In genomic region chr14:105064001-105064400, GRCh38 we compare ENCODE assay signal across 13 cellular contexts. TPM values are rescaled to one million over a fixed set of nuclear protein-coding genes. Genes with fewer than 3 reads are reported as not detected.
DNase-seq lines count a peak whose midpoint lies in the region; ATAC-seq, FAIRE-seq and TF ChIP-seq lines count a peak whose summit lies in the region.
"Had no signal": no experiment of that assay in that cellular context is flagged by ENCODE, and none has a peak within 500 bp of the region (broad histone marks: within the 10 kb centered on the region; RNA-seq: fewer than 3 reads in every experiment).

No MANE protein-coding gene starts in this region.

- H3K36me3 Mint-ChIP-seq in CD8-positive, alpha-beta T cell: peaks cover 17% of the 10 kb centered on the region

- no peak for ATAC-seq in CD8-positive, alpha-beta T cell
- no peak for ATAC-seq in GM12878
- no peak for ATAC-seq in HG02884 (IDR thresholded peaks at IDR 0.05; ENCODE audit: unreplicated experiment)

- FAIRE-seq in GM12878 (lab: Jason Lieb, UNC): no peak
- FAIRE-seq: bronchial epithelial cell, RCC 7860 had no signal

- CTCF ChIA-PET in CD8-positive, alpha-beta T cell (lab: Charles Lee): interaction anchor here (12.4 to 13.0 kb wide), 2 partner anchors 18 to 24 kb away, joined by 118 to 213 read pairs; no protein-coding TSS in a partner anchor
- CTCF ChIA-PET in GM12878 (lab: Yijun Ruan, JAX): interaction anchor here (3.2 to 11.9 kb wide), 2 partner anchors 19 to 24 kb away, joined by 20 to 114 read pairs; no protein-coding TSS in a partner anchor

- TF ChIP-seq EP300 in GM12878 (IDR thresholded peaks at IDR 0.05; ENCODE audit: borderline replicate concordance in 1 of 2, control insufficient read depth in 1 of 2, low read depth in 2 of 2, low read length in 2 of 2): no peak

- H3K27me3 ChIP-seq in CD8-positive, alpha-beta T cell (ENCODE audit: insufficient read depth, low read length): no peaks in the 10 kb centered on the region
- H3K27me3 ChIP-seq in HL-60 (ENCODE audit: insufficient read depth, poor library complexity, severe bottlenecking) (no peaks in the 10 kb centered on the region), GM12878 (replicated peaks in 1 of 2; ENCODE audit: control insufficient read depth in 2 of 2, insufficient read depth in 2 of 2, low read length in 1 of 2) (no peaks in the 10 kb centered on the region), rectal smooth muscle tissue (ENCODE audit: control insufficient read depth, insufficient read depth, low read length) (peaks cover 2% of the 10 kb centered on the region)

- H3K79me2 ChIP-seq in GM12878 (ENCODE audit: control insufficient read depth, insufficient read depth, low read length): peaks cover 82% of the 10 kb centered on the region

- peaks cover 90% of the 10 kb centered on the region for H3K4me1 ChIP-seq in CD8-positive, alpha-beta T cell (ENCODE audit: insufficient read depth, low read length)
- H3K4me1 ChIP-seq in GM12878 (ENCODE audit: control insufficient read depth, insufficient read depth, low read length): peaks cover 63% of the 10 kb centered on the region
- no peaks in the 10 kb centered on the region for H3K4me1 ChIP-seq in rectal smooth muscle tissue (ENCODE audit: control insufficient read depth, insufficient read depth, low read length)

- no peaks in the 10 kb centered on the region for H3K9me3 Mint-ChIP-seq in CD8-positive, alpha-beta T cell

- peak overlapping the region; percentile 94 for H3K4me3 Mint-ChIP-seq in CD8-positive, alpha-beta T cell

- RAD21 ChIA-PET in GM12878 (lab: Charles Lee; ENCODE audit: unreplicated experiment): interaction anchor here (1.0 to 5.3 kb wide), 5 partner anchors 9 to 44 kb away, joined by 3 to 27 read pairs (median 9); partner anchors contain the start of gene CDCA4

- intact Hi-C loops in CD8-positive, alpha-beta T cell (cut with DNase I, micrococcal nuclease): loop anchor here in 1 of 2 experiments (10.0 kb wide), 1 partner anchor 421 kb away; the partner anchor contains the start of gene CRIP1
- intact Hi-C loops in GM12878 (cut with micrococcal nuclease; ENCODE audit: unreplicated experiment): loop anchor here (10.0 kb wide), 1 partner anchor 421 kb away; the partner anchor contains the start of gene CRIP1

- in situ Hi-C loops in GM12878 (cut with MboI): no loop called here

- H2AFZ ChIP-seq in GM12878 (ENCODE audit: control insufficient read depth, low read depth, low read length): no peak overlapping the region

- SMC1A ChIA-PET in GM12878 (lab: Charles Lee; ENCODE audit: uncharacterized antibody, unreplicated experiment): interaction anchor here (0.7 to 7.8 kb wide), 5 partner anchors 11 to 38 kb away, joined by 3 to 47 read pairs (median 11); no protein-coding TSS in a partner anchor

- no TSS peak for BruUV-seq in GM12878 (replicated peaks; lab: Mats Ljungman, UMichigan)

- no peak for DNase-seq in CD8-positive, alpha-beta T cell
- DNase-seq in HL-60 (ENCODE audit: low read depth in 1 of 2, low spot score in 1 of 2) (no peak), GM12878 (ENCODE audit: low read depth, low spot score) (no peak), hippocampal formation (lab: John Stamatoyannopoulos, UW) (no peak), DMS153 (lab: John Stamatoyannopoulos, UW) (no peak), islet precursor cell (no peak)
- DNase-seq: NCI-H446, T1000 had no signal

- no peaks in the 10 kb centered on the region for H3K36me3 ChIP-seq in CD8-positive, alpha-beta T cell (ENCODE audit: insufficient read depth, low read length)
- H3K36me3 ChIP-seq in GM12878 (ENCODE audit: control insufficient read depth in 2 of 2, insufficient read depth in 2 of 2, low read length in 1 of 2) (peaks cover 0 to 9% of the 10 kb centered on the region in 2 experiments; a peak in 3 of 4 replicates), rectal smooth muscle tissue (ENCODE audit: control insufficient read depth, insufficient read depth, low read length) (no peaks in the 10 kb centered on the region)

- H4K20me1 ChIP-seq in GM12878 (ENCODE audit: control insufficient read depth, insufficient read depth): peaks cover 8% of the 10 kb centered on the region

- H3K27ac ChIP-seq in CD8-positive, alpha-beta T cell (ENCODE audit: low read depth, low read length): peak overlapping the region; percentile 97
- H3K27ac ChIP-seq in HL-60 (replicated peaks): peak overlapping the region; percentile 95
- H3K27ac ChIP-seq in GM12878 (ENCODE audit: control insufficient read depth, insufficient read depth): peak overlapping the region; percentile 93
- no peak overlapping the region for H3K27ac ChIP-seq in rectal smooth muscle tissue (ENCODE audit: low read depth, low read length)

- no peak for TF ChIP-seq POLR2A in GM12878 (IDR thresholded peaks at IDR 0.05; ENCODE audit: low read depth, low read length)

- POLR2A ChIA-PET in CD8-positive, alpha-beta T cell (lab: Charles Lee): interaction anchor here (1.1 to 4.5 kb wide), 7 partner anchors 11 to 427 kb away, joined by 3 to 36 read pairs (median 5); partner anchors contain the start of genes PACS2 and TEDC1
- POLR2A ChIA-PET in GM12878 (lab: Charles Lee): interaction anchor here (0.6 to 3.1 kb wide), 6 partner anchors 9 to 43 kb away, joined by 3 to 16 read pairs (median 8); partner anchors contain the start of gene CDCA4

- peak overlapping the region; percentile 98 for H3K4me2 ChIP-seq in GM12878 (ENCODE audit: control insufficient read depth, insufficient read depth)

- no peaks in the 10 kb centered on the region for H3K27me3 Mint-ChIP-seq in CD8-positive, alpha-beta T cell (ENCODE audit: low read depth)

- no peak for TF ChIP-seq CTCF in CD8-positive, alpha-beta T cell (IDR thresholded peaks at IDR 0.05)
- TF ChIP-seq CTCF in HL-60 (IDR thresholded peaks at IDR 0.05; ENCODE audit: insufficient read depth, low read length) (no peak), GM12878 (IDR thresholded peaks at IDR 0.05 in 2 of 3, conservative IDR thresholded peaks at IDR 0.05 in 1 of 3; ENCODE audit: control insufficient read depth in 2 of 3, extremely low read depth in 1 of 3, insufficient read depth in 1 of 3, low read depth in 3 of 3, low read length in 3 of 3) (no peak)

- H3K4me1 Mint-ChIP-seq in CD8-positive, alpha-beta T cell (ENCODE audit: low read depth): peaks cover 78% of the 10 kb centered on the region

- H3K27ac Mint-ChIP-seq in CD8-positive, alpha-beta T cell: peak overlapping the region; percentile 98

- peak overlapping the region; percentile 92 for H3K4me3 ChIP-seq in CD8-positive, alpha-beta T cell (ENCODE audit: low read depth, low read length)
- peak overlapping the region; percentile 71 for H3K4me3 ChIP-seq in HL-60 (replicated peaks; ENCODE audit: insufficient read depth, low read length)
- H3K4me3 ChIP-seq in GM12878: peak overlapping the region; percentile 64
- peak overlapping the region; percentile 41 for H3K4me3 ChIP-seq in rectal smooth muscle tissue (ENCODE audit: low read length)

- no peak for TF ChIP-seq RAD21 in GM12878 (IDR thresholded peaks at IDR 0.05; ENCODE audit: insufficient read depth, low read depth, low read length)

- WGBS in GM12878 (ENCODE audit: insufficient coverage, insufficient replicate concordance, low lambda C conversion rate, missing lambda C conversion rate): 3% methylated on average over 10 of the region's 10 CpGs

- H3K9me3 ChIP-seq in CD8-positive, alpha-beta T cell (ENCODE audit: low read length): no peaks in the 10 kb centered on the region
- H3K9me3 ChIP-seq in GM12878 (replicated peaks; ENCODE audit: control insufficient read depth, insufficient read depth, low read length): no peaks in the 10 kb centered on the region

- H3K9ac ChIP-seq in GM12878 (ENCODE audit: control insufficient read depth, insufficient read depth, low read length) (peak overlapping the region; percentile 84), rectal smooth muscle tissue (ENCODE audit: low read length) (no peak overlapping the region)

RNA-seq across cellular contexts. Expression of gene GPR132, which starts 1.2 kb away (rescaled TPM):
- 100 to 1,000 TPM in 1 of 2 experiments, 10 to 100 TPM in 1; 91.8 to 101 TPM for total RNA-seq in CD8-positive, alpha-beta T cell
- total RNA-seq in GM12878 (2013; cell fraction: nucleolus; rRNA removed): 118 and 130 TPM in 2 replicates
- total RNA-seq in GM12878 (2014; rRNA removed): 45.8 and 49.3 TPM in 2 replicates
- 20.3 and 21.0 TPM in 2 replicates for total RNA-seq in GM12878 (2014; rRNA removed; fragmentation: Illumina TruSeq; extraction: Trizol)
- 39.6 and 40.3 TPM in 2 replicates for total RNA-seq in GM12878 (2021)
- 9.9 TPM for polyA plus RNA-seq in GM12878 (2011; ENCODE audit: low read depth)
- 10.2 and 14.9 TPM in 2 replicates for polyA plus RNA-seq in GM12878 (2011; rRNA removed)
- polyA plus RNA-seq in GM12878 (2011; cell fraction: cytosol; rRNA removed): 23.7 and 36.1 TPM in 2 replicates
- 47.6 and 57.0 TPM in 2 replicates for polyA plus RNA-seq in GM12878 (2011; cell fraction: nucleus; rRNA removed)
- polyA plus RNA-seq in GM12878 (2012): 22.6 and 24.5 TPM in 2 replicates
- polyA plus RNA-seq in GM12878 (2014; fragmentation: Illumina TruSeq; extraction: Trizol): 4.9 and 14.5 TPM in 2 replicates
- polyA plus RNA-seq in GM12878 (2014; fragmentation: Nextera tagmentation; extraction: Ambion mirVana): 1 to 10 TPM; 1.9 to 2.2 TPM
- polyA plus RNA-seq in GM12878 (2014; rRNA removed): 30.0 and 30.7 TPM in 2 replicates
- polyA plus RNA-seq in GM12878 (2016; fragmentation: Nextera tagmentation; extraction: Ambion mirVana): 10 to 100 TPM; 19.8 to 21.7 TPM
- 38.5 and 63.1 TPM in 2 replicates for polyA minus RNA-seq in GM12878 (2011; rRNA and poly(A)+ RNA removed)
- polyA minus RNA-seq in GM12878 (2011; cell fraction: cytosol; rRNA and poly(A)+ RNA removed): 15.9 and 17.0 TPM in 2 replicates
- polyA minus RNA-seq in GM12878 (2011; cell fraction: nucleus; rRNA and poly(A)+ RNA removed): 15.6 and 33.9 TPM in 2 replicates
- total RNA-seq: bronchial epithelial cell, M059J had no signal

RNA-seq across cellular contexts. Expression of gene CDCA4, which starts 43.1 kb away (rescaled TPM):
- 10 to 100 TPM; 20.2 to 22.9 TPM for total RNA-seq in CD8-positive, alpha-beta T cell
- 26.9 and 31.0 TPM in 2 replicates for total RNA-seq in GM12878 (2013; cell fraction: nucleolus; rRNA removed)
- total RNA-seq in GM12878 (2014; rRNA removed) (59.0 and 62.9 TPM in 2 replicates), GM12878 (2014; rRNA removed; fragmentation: Illumina TruSeq; extraction: Trizol) (28.7 and 30.1 TPM in 2 replicates), GM12878 (2021) (56.3 and 60.2 TPM in 2 replicates)
- polyA plus RNA-seq in GM12878 (2011; ENCODE audit: low read depth): 12.7 TPM
- polyA plus RNA-seq in GM12878 (2011; rRNA removed) (35.4 and 48.5 TPM in 2 replicates), GM12878 (2014; fragmentation: Illumina TruSeq; extraction: Trizol) (14.4 and 23.3 TPM in 2 replicates), GM12878 (2014; fragmentation: Nextera tagmentation; extraction: Ambion mirVana) (10 to 100 TPM; 10.4 to 16.1 TPM), GM12878 (2014; rRNA removed) (55.7 and 59.3 TPM in 2 replicates), GM12878 (2016; fragmentation: Nextera tagmentation; extraction: Ambion mirVana) (10 to 100 TPM; 61.7 to 64.0 TPM)
- 50.6 and 63.1 TPM in 2 replicates for polyA plus RNA-seq in GM12878 (2011; cell fraction: cytosol; rRNA removed)
- polyA plus RNA-seq in GM12878 (2011; cell fraction: nucleus; rRNA removed): 32.4 and 40.6 TPM in 2 replicates
- polyA plus RNA-seq in GM12878 (2012): 27.2 and 36.2 TPM in 2 replicates
- 25.7 and 41.9 TPM in 2 replicates for polyA minus RNA-seq in GM12878 (2011; rRNA and poly(A)+ RNA removed)
- polyA minus RNA-seq in GM12878 (2011; cell fraction: cytosol; rRNA and poly(A)+ RNA removed): 16.9 and 21.2 TPM in 2 replicates
- 8.0 and 14.2 TPM in 2 replicates for polyA minus RNA-seq in GM12878 (2011; cell fraction: nucleus; rRNA and poly(A)+ RNA removed)

Comparison
In these comparisons a context has a peak if more than half of its experiments do, and no peak if none do; other contexts are left out.
1. H3K4me3 ChIP-seq: peak in every context shown above with its lines; median percentile 92 in CD8-positive, alpha-beta T cell; 71 in HL-60; 64 in GM12878; 41 in rectal smooth muscle tissue.